24 cellular contexts compared by ENCODE assay signal in genomic region chr6:68741501-68742343, GRCh38.
DNase-seq lines count a peak whose midpoint lies in the region; ATAC-seq lines count a peak whose summit lies in the region.
"Had no signal": no experiment of that assay in that cellular context is flagged by ENCODE, and none has a peak within 500 bp of the region (broad histone marks: within the 10 kb centered on the region; RNA-seq: fewer than 3 reads in every experiment).

No MANE protein-coding gene starts in this region.

- POLR2A ChIA-PET in CD8-positive, alpha-beta memory T cell (lab: Charles Lee) = no interaction called here

- no peaks in the 10 kb centered on the region for H3K36me3 ChIP-seq in CD8-positive, alpha-beta memory T cell (ENCODE audit: insufficient read depth, low read length)
- H3K36me3 ChIP-seq: breast epithelium, HAP-1, neutrophil, sigmoid colon, suprapubic skin, upper lobe of right lung had no signal

- no peaks in the 10 kb centered on the region for H3K27me3 ChIP-seq in CD8-positive, alpha-beta memory T cell (ENCODE audit: insufficient read depth, low read length, poor library complexity, severe bottlenecking)
- H3K27me3 ChIP-seq: breast epithelium, neutrophil, sigmoid colon, suprapubic skin, upper lobe of right lung had no signal

- ATAC-seq in GM19351 (IDR thresholded peaks at IDR 0.05; ENCODE audit: unreplicated experiment) (peak; percentile 21), HG02870 (IDR thresholded peaks at IDR 0.05; ENCODE audit: unreplicated experiment) (peak; percentile 12), GM18870 (IDR thresholded peaks at IDR 0.05; ENCODE audit: unreplicated experiment) (no peak), GM18868 (IDR thresholded peaks at IDR 0.05; ENCODE audit: unreplicated experiment) (no peak)
- ATAC-seq: left lobe of liver, Right ventricle myocardium inferior, WTC11 had no signal

- no peak overlapping the region for H3K27ac Mint-ChIP-seq in CD8-positive, alpha-beta memory T cell
- H3K27ac Mint-ChIP-seq: activated naive CD4-positive, alpha-beta T cell treated with anti-CD3 and anti-CD28 coated beads, Interleukin-2, amount 10 ng/mL, durations not matched to agents 7 days and 5 days; B cell; memory B cell; progenitor cell of endocrine pancreas; WTC11 had no signal

- DNase-seq in CD8-positive, alpha-beta memory T cell = no peak
- DNase-seq in OCI-M1 (lab: John Stamatoyannopoulos, UW) (peak; percentile 79), NCI-H1694 (lab: John Stamatoyannopoulos, UW) (no peak), NCI-H1436 (lab: John Stamatoyannopoulos, UW) (no peak)
- DNase-seq: activated naive CD4-positive, alpha-beta T cell treated with anti-CD3 and anti-CD28 coated beads, Interleukin-2, amount 10 ng/mL, durations not matched to agents 7 days and 5 days; NCI-H1417; NCI-H510A; PC-9; sigmoid colon; upper lobe of right lung had no signal

- CTCF ChIA-PET in CD8-positive, alpha-beta memory T cell (lab: Charles Lee) = no interaction called here

- no peak overlapping the region for H3K4me3 ChIP-seq in CD8-positive, alpha-beta memory T cell (ENCODE audit: low read length)
- H3K4me3 ChIP-seq: breast epithelium, HAP-1, PC-9, sigmoid colon, suprapubic skin, upper lobe of right lung had no signal

- H3K4me1 Mint-ChIP-seq in CD8-positive, alpha-beta memory T cell = peaks cover 0 to 5% (median 4%) of the 10 kb centered on the region in 3 donors
- H3K4me1 Mint-ChIP-seq: B cell had no signal

- H3K4me1 ChIP-seq in CD8-positive, alpha-beta memory T cell (ENCODE audit: insufficient read depth, low read length) = peaks cover 11% of the 10 kb centered on the region
- H3K4me1 ChIP-seq: breast epithelium, HAP-1, sigmoid colon, suprapubic skin, upper lobe of right lung had no signal

- peaks cover 0 to 3% of the 10 kb centered on the region in 2 donors for H3K27me3 Mint-ChIP-seq in CD8-positive, alpha-beta memory T cell
- H3K27me3 Mint-ChIP-seq: activated naive CD4-positive, alpha-beta T cell treated with anti-CD3 and anti-CD28 coated beads, Interleukin-2, amount 10 ng/mL, durations not matched to agents 7 days and 5 days; B cell; memory B cell; progenitor cell of endocrine pancreas had no signal

- no peak overlapping the region for H3K4me3 Mint-ChIP-seq in CD8-positive, alpha-beta memory T cell
- H3K4me3 Mint-ChIP-seq: activated naive CD4-positive, alpha-beta T cell treated with anti-CD3 and anti-CD28 coated beads, Interleukin-2, amount 10 ng/mL, durations not matched to agents 7 days and 5 days; B cell; memory B cell; WTC11 had no signal

- no peaks in the 10 kb centered on the region for H3K9me3 ChIP-seq in CD8-positive, alpha-beta memory T cell (ENCODE audit: low read length)
- H3K9me3 ChIP-seq: breast epithelium, HAP-1, neutrophil, sigmoid colon, suprapubic skin, upper lobe of right lung had no signal

- H3K9me3 Mint-ChIP-seq in CD8-positive, alpha-beta memory T cell = peaks cover 0 to 2% (median 0%) of the 10 kb centered on the region in 5 donors
- H3K9me3 Mint-ChIP-seq: activated naive CD4-positive, alpha-beta T cell treated with anti-CD3 and anti-CD28 coated beads, Interleukin-2, amount 10 ng/mL, durations not matched to agents 7 days and 5 days; WTC11 had no signal

- H3K36me3 Mint-ChIP-seq in CD8-positive, alpha-beta memory T cell = no peaks in the 10 kb centered on the region
- H3K36me3 Mint-ChIP-seq: activated naive CD4-positive, alpha-beta T cell treated with anti-CD3 and anti-CD28 coated beads, Interleukin-2, amount 10 ng/mL, durations not matched to agents 7 days and 5 days; memory B cell; WTC11 had no signal

- H3K27ac ChIP-seq in CD8-positive, alpha-beta memory T cell (ENCODE audit: low read depth, low read length) = peak overlapping the region; percentile 49
- H3K27ac ChIP-seq: breast epithelium, neutrophil, PC-9, sigmoid colon, suprapubic skin, upper lobe of right lung had no signal

Comparison
In these comparisons a context has a peak if more than half of its experiments do, and no peak if none do; other contexts are left out.
1. ATAC-seq: peak in GM19351 (single experiment) and HG02870 (single experiment); none in GM18870 (single experiment) and GM18868 (single experiment).